In genomic region chr17:40074871-40075215, GRCh38 we compare ENCODE assay signal across 9 cellular contexts. TPM values are rescaled to one million over a fixed set of nuclear protein-coding genes. Genes with fewer than 3 reads are reported as not detected.
A peak's percentile ranks its signal among the peaks of the same experiment; 100 is the strongest.
DNase-seq lines count a peak whose midpoint lies in the region; ATAC-seq, FAIRE-seq and TF ChIP-seq lines count a peak whose summit lies in the region.
"Had no signal": no experiment of that assay in that cellular context is flagged by ENCODE, and none has a peak within 500 bp of the region (broad histone marks: within the 10 kb centered on the region; RNA-seq: fewer than 3 reads in every experiment).

No MANE protein-coding gene starts in this region.

- H3K27ac Mint-ChIP-seq in nephron progenitor cell, result peak overlapping the region; percentile 24

- in situ Hi-C loops in HepG2 (cut with HindIII; ENCODE audit: extremely low pct_ligation_motif_present, low pct_unique_long_range_greater_than_20kb), result no loop called here

- TF ChIP-seq CTCF in HepG2 (CRISPR knock-in tag; IDR thresholded peaks at IDR 0.05) (no peak), right lobe of liver (IDR thresholded peaks at IDR 0.05) (no peak), gastroesophageal sphincter (IDR thresholded peaks at IDR 0.05) (no peak), nephron progenitor cell (IDR thresholded peaks at IDR 0.05) (no peak), ovary (IDR thresholded peaks at IDR 0.05) (no peak)

- FAIRE-seq in HepG2 (lab: Jason Lieb, UNC), result no peak

- H3K4me1 ChIP-seq in HepG2 (ENCODE audit: insufficient read depth, low read length) (peaks cover 55% of the 10 kb centered on the region), right lobe of liver (peaks cover 2 to 38% (median 22%) of the 10 kb centered on the region in 4 donors), gastroesophageal sphincter (peaks cover 42 to 92% (median 71%) of the 10 kb centered on the region in 3 donors), aorta (ENCODE audit: control insufficient read depth in 1 of 2, insufficient read depth in 2 of 2, low read length in 2 of 2) (peaks cover 0 to 5% of the 10 kb centered on the region in 2 donors), ovary (ENCODE audit: insufficient read depth) (peaks cover 47% of the 10 kb centered on the region)

- no peak overlapping the region for H3K27ac ChIP-seq in HepG2 (ENCODE audit: extremely low read length, insufficient read depth, low read length)
- no peak overlapping the region for H3K27ac ChIP-seq in right lobe of liver
- peak overlapping the region; percentile 66 to 99 (median 97) for H3K27ac ChIP-seq in gastroesophageal sphincter
- H3K27ac ChIP-seq in aorta (ENCODE audit: low read depth in 1 of 2, low read length in 2 of 2), result peak overlapping the region in 1 of 2 donors; percentile 81
- H3K27ac ChIP-seq in ovary, result peak overlapping the region in 1 of 2 donors; percentile 89

- H3K79me2 ChIP-seq in HepG2 (ENCODE audit: insufficient read depth, low read length), result no peaks in the 10 kb centered on the region

- DNase-seq in HepG2 (ENCODE audit: low spot score) (no peak), right lobe of liver (no peak), nephron progenitor cell (no peak), aorta (no peak), ovary (no peak)
- no peak for DNase-seq in activated naive CD4-positive, alpha-beta T cell (lab: John Stamatoyannopoulos, UW)

- H3K36me3 ChIP-seq in HepG2 (replicated peaks in 1 of 2; ENCODE audit: control insufficient read depth in 1 of 2, insufficient read depth in 2 of 2, low read length in 2 of 2) (peaks cover 1 to 4% of the 10 kb centered on the region in 2 experiments; a peak in 1 of 5 replicates), right lobe of liver (no peaks in the 10 kb centered on the region), gastroesophageal sphincter (peaks cover 0 to 46% of the 10 kb centered on the region in 2 donors), aorta (ENCODE audit: control insufficient read depth in 1 of 2, insufficient read depth in 2 of 2, low read length in 1 of 2) (no peaks in the 10 kb centered on the region), ovary (no peaks in the 10 kb centered on the region)

- H3K4me1 Mint-ChIP-seq in nephron progenitor cell, result peaks cover 42% of the 10 kb centered on the region

- H4K20me1 ChIP-seq in HepG2 (ENCODE audit: insufficient read depth, low read length), result no peaks in the 10 kb centered on the region

- no peaks in the 10 kb centered on the region for H3K36me3 Mint-ChIP-seq in nephron progenitor cell (ENCODE audit: low read depth)

- no peaks in the 10 kb centered on the region for H3K27me3 Mint-ChIP-seq in nephron progenitor cell (ENCODE audit: low read depth, poor library complexity)

- ATAC-seq in HepG2 (no peak), right lobe of liver (no peak), gastroesophageal sphincter (no peak), aorta (ENCODE audit: low FRiP score) (peak; percentile 11), HG03280 (IDR thresholded peaks at IDR 0.05; ENCODE audit: unreplicated experiment) (no peak)

- TF ChIP-seq RAD21 in HepG2 (CRISPR knock-in tag; IDR thresholded peaks at IDR 0.05), result no peak

- H3K9me3 Mint-ChIP-seq in nephron progenitor cell, result no peaks in the 10 kb centered on the region
- H3K9me3 Mint-ChIP-seq: activated T-cell treated with anti-CD3 and anti-CD28 coated beads, Interleukin-2, amount 50 U/mL, for 72 hours had no signal

- no peak for TF ChIP-seq POLR2A in HepG2 (IDR thresholded peaks at IDR 0.05; ENCODE audit: insufficient read depth in 1 of 2, low read depth in 2 of 2, low read length in 2 of 2)
- TF ChIP-seq POLR2A in right lobe of liver (IDR thresholded peaks at IDR 0.05), result no peak
- no peak for TF ChIP-seq POLR2A in gastroesophageal sphincter (IDR thresholded peaks at IDR 0.05)
- TF ChIP-seq POLR2A in ovary (IDR thresholded peaks at IDR 0.05), result no peak

- no TSS peak for BruUV-seq in HepG2 (replicated peaks; lab: Mats Ljungman, UMichigan)

- no peak overlapping the region for H3K4me2 ChIP-seq in HepG2 (ENCODE audit: low read depth, low read length)

- intact Hi-C loops in HepG2 (cut with micrococcal nuclease; ENCODE audit: unreplicated experiment) (loop anchor here (2.0 kb wide), 2 partner anchors 36 to 60 kb away; partner anchors contain the start of gene CSF3), right lobe of liver (cut with DNase I) (loop anchor here in 1 of 2 donors (10.0 kb wide), 1 partner anchor 60 kb away; the partner anchor contains the start of gene CSF3), aorta (cut with DNase I) (loop anchor here in 1 of 2 donors (5.0 kb wide), 1 partner anchor 37 kb away; no protein-coding TSS in a partner anchor), ovary (cut with DNase I) (loop anchor here in 2 of 4 donors (5.0 kb wide), 2 partner anchors 32 to 37 kb away; no protein-coding TSS in a partner anchor)

- no peak overlapping the region for H3K9ac ChIP-seq in HepG2 (ENCODE audit: insufficient read depth, low read depth, low read length)

- CTCF ChIA-PET in HepG2 (lab: Yijun Ruan, JAX; ENCODE audit: low intra/inter-chr PET ratio, low total read pairs), result interaction anchor here (0.8 to 2.4 kb wide), 7 partner anchors 12 to 61 kb away, joined by 3 to 25 read pairs (median 6); partner anchors contain the start of gene THRA

- H3K4me3 Mint-ChIP-seq in nephron progenitor cell, result no peak overlapping the region
- H3K4me3 Mint-ChIP-seq: activated T-cell treated with anti-CD3 and anti-CD28 coated beads, Interleukin-2, amount 50 U/mL, for 72 hours had no signal

- 98% methylated on average over 6 of the region's 6 CpGs for WGBS in HepG2 (ENCODE audit: low lambda C conversion rate)
- 70% methylated on average over 4 of the region's 6 CpGs for WGBS in right lobe of liver (ENCODE audit: insufficient coverage, low coverage, low lambda C conversion rate, missing lambda C conversion rate)
- WGBS in gastroesophageal sphincter (ENCODE audit: low coverage in 1 of 2), 2 donors, result 6 to 18% methylated on average over 2 to 6 of the region's 6 CpGs
- WGBS in aorta, 2 donors, result 16 to 19% methylated on average over 6 of the region's 6 CpGs
- 24 to 36% (median 24%) methylated on average over 6 of the region's 6 CpGs for WGBS in ovary, 3 donors

- POLR2A ChIA-PET in HepG2 (lab: Yijun Ruan, JAX), result interaction anchor here (1.0 to 2.2 kb wide), 8 partner anchors 8 to 65 kb away, joined by 3 to 23 read pairs (median 14); partner anchors contain the start of genes CASC3, MED24, NR1D1 and THRA

- H3K27me3 ChIP-seq in HepG2 (ENCODE audit: control insufficient read depth in 1 of 2, insufficient read depth in 2 of 2, low read length in 2 of 2) (no peaks in the 10 kb centered on the region), right lobe of liver (no peaks in the 10 kb centered on the region), gastroesophageal sphincter (no peaks in the 10 kb centered on the region), aorta (ENCODE audit: control insufficient read depth in 1 of 2, insufficient read depth in 2 of 2, low read length in 1 of 2) (no peaks in the 10 kb centered on the region), ovary (no peaks in the 10 kb centered on the region)

- no peak for TF ChIP-seq EP300 in HepG2 (IDR thresholded peaks at IDR 0.05; ENCODE audit: low read depth in 2 of 2, low read length in 2 of 2)
- no peak for TF ChIP-seq EP300 in HepG2 (CRISPR knock-in tag; IDR thresholded peaks at IDR 0.05; ENCODE audit: borderline replicate concordance)
- TF ChIP-seq EP300 in gastroesophageal sphincter (IDR thresholded peaks at IDR 0.05), result no peak
- no peak for TF ChIP-seq EP300 in ovary (IDR thresholded peaks at IDR 0.05)

- H3K4me3 ChIP-seq in HepG2 (replicated peaks in 1 of 3; ENCODE audit: insufficient read depth in 1 of 3, low read depth in 2 of 3, low read length in 3 of 3), result no peak overlapping the region
- H3K4me3 ChIP-seq in right lobe of liver, result no peak overlapping the region
- H3K4me3 ChIP-seq in gastroesophageal sphincter, result peak overlapping the region in 1 of 2 donors; percentile 33
- no peak overlapping the region for H3K4me3 ChIP-seq in aorta (ENCODE audit: low read length in 2 of 2)
- H3K4me3 ChIP-seq in ovary, result no peak overlapping the region

- no peak overlapping the region for H2AFZ ChIP-seq in HepG2 (ENCODE audit: low read length)

- H3K9me3 ChIP-seq in HepG2 (ENCODE audit: low read length) (no peaks in the 10 kb centered on the region), right lobe of liver (no peaks in the 10 kb centered on the region), gastroesophageal sphincter (no peaks in the 10 kb centered on the region), aorta (ENCODE audit: control insufficient read depth, low read length) (no peaks in the 10 kb centered on the region), ovary (no peaks in the 10 kb centered on the region)

RNA-seq across cellular contexts. Expression of gene THRA, which starts 12.1 kb away (rescaled TPM):
- total RNA-seq in HepG2 (2016; rRNA removed; fragmentation: Illumina TruSeq; extraction: Trizol) (9.9 and 10.4 TPM in 2 replicates), right lobe of liver (1 to 10 TPM; 3.7 to 9.4 (median 7.7) TPM), gastroesophageal sphincter (100 to 1,000 TPM in 2 of 4 donors, 10 to 100 TPM in 2; 84.8 to 133 (median 102) TPM), aorta (10 to 100 TPM; 53.7 to 62.3 TPM), ovary (100 to 1,000 TPM in 2 of 7 donors, 10 to 100 TPM in 5; 51.4 to 129 (median 89.3) TPM)
- 4.9 and 5.0 TPM in 2 replicates for total RNA-seq in HepG2 (2016; cell fraction: cytosol; rRNA removed; fragmentation: Illumina TruSeq; extraction: Trizol; ENCODE audit: low read depth)
- 8.1 and 10.9 TPM in 2 replicates for total RNA-seq in HepG2 (2016; cell fraction: insoluble cytoplasmic fraction; rRNA removed; fragmentation: Illumina TruSeq; extraction: Trizol)
- 12.8 TPM in 2 replicates for total RNA-seq in HepG2 (2016; cell fraction: membrane; rRNA removed; fragmentation: Illumina TruSeq; extraction: Trizol)
- total RNA-seq in HepG2 (2016; cell fraction: nucleus; rRNA removed; fragmentation: Illumina TruSeq; extraction: Trizol), result 5.9 and 6.8 TPM in 2 replicates
- polyA plus RNA-seq in HepG2 (2011; rRNA removed) (8.0 and 8.6 TPM in 2 replicates), aorta (10 to 100 TPM; 38.9 to 52.1 TPM), ovary (10 to 100 TPM; 77.5 to 87.2 TPM)
- polyA plus RNA-seq in HepG2 (2011; cell fraction: cytosol; rRNA removed), result 7.7 and 8.0 TPM in 2 replicates
- 12.1 and 13.6 TPM in 2 replicates for polyA plus RNA-seq in HepG2 (2011; cell fraction: nucleus; rRNA removed)
- polyA plus RNA-seq in HepG2 (2012), result 11.6 and 15.5 TPM in 2 replicates
- 4.3 TPM in 2 replicates for polyA plus RNA-seq in HepG2 (2016; cell fraction: cytosol; fragmentation: Illumina TruSeq; extraction: Trizol; ENCODE audit: low read depth)
- polyA plus RNA-seq in HepG2 (2016; cell fraction: insoluble cytoplasmic fraction; fragmentation: Illumina TruSeq; extraction: Trizol; ENCODE audit: low read depth), result 8.0 and 12.4 TPM in 2 replicates
- polyA plus RNA-seq in HepG2 (2016; cell fraction: membrane; fragmentation: Illumina TruSeq; extraction: Trizol; ENCODE audit: low read depth), result 9.9 and 10.7 TPM in 2 replicates
- polyA plus RNA-seq in HepG2 (2016; cell fraction: nucleus; fragmentation: Illumina TruSeq; extraction: Trizol; ENCODE audit: insufficient read depth, low read depth), result 11.5 and 12.3 TPM in 2 replicates
- 14.3 and 17.9 TPM in 2 replicates for polyA minus RNA-seq in HepG2 (2011; rRNA and poly(A)+ RNA removed; ENCODE audit: low replicate concordance)
- polyA minus RNA-seq in HepG2 (2011; cell fraction: cytosol; rRNA and poly(A)+ RNA removed), result 5.3 and 7.4 TPM in 2 replicates
- 7.2 and 7.5 TPM in 2 replicates for polyA minus RNA-seq in HepG2 (2011; cell fraction: nucleus; rRNA and poly(A)+ RNA removed)

RNA-seq across cellular contexts. Expression of gene MED24, which starts 20.6 kb away (rescaled TPM):
- total RNA-seq in HepG2 (2016; rRNA removed; fragmentation: Illumina TruSeq; extraction: Trizol), result 51.1 and 66.5 TPM in 2 replicates
- total RNA-seq in HepG2 (2016; cell fraction: cytosol; rRNA removed; fragmentation: Illumina TruSeq; extraction: Trizol; ENCODE audit: low read depth), result 14.5 and 17.6 TPM in 2 replicates
- 50.7 and 65.1 TPM in 2 replicates for total RNA-seq in HepG2 (2016; cell fraction: insoluble cytoplasmic fraction; rRNA removed; fragmentation: Illumina TruSeq; extraction: Trizol)
- 26.0 and 27.2 TPM in 2 replicates for total RNA-seq in HepG2 (2016; cell fraction: membrane; rRNA removed; fragmentation: Illumina TruSeq; extraction: Trizol)
- total RNA-seq in HepG2 (2016; cell fraction: nucleus; rRNA removed; fragmentation: Illumina TruSeq; extraction: Trizol), result 65.1 and 70.6 TPM in 2 replicates
- polyA plus RNA-seq in HepG2 (2011; rRNA removed), result 67.7 and 78.0 TPM in 2 replicates
- polyA plus RNA-seq in HepG2 (2011; cell fraction: cytosol; rRNA removed), result 28.7 and 32.2 TPM in 2 replicates
- polyA plus RNA-seq in HepG2 (2011; cell fraction: nucleus; rRNA removed), result 613 and 896 TPM in 2 replicates
- 70.6 and 74.6 TPM in 2 replicates for polyA plus RNA-seq in HepG2 (2012)
- 9.7 and 12.0 TPM in 2 replicates for polyA plus RNA-seq in HepG2 (2016; cell fraction: cytosol; fragmentation: Illumina TruSeq; extraction: Trizol; ENCODE audit: low read depth)
- 46.8 and 59.5 TPM in 2 replicates for polyA plus RNA-seq in HepG2 (2016; cell fraction: insoluble cytoplasmic fraction; fragmentation: Illumina TruSeq; extraction: Trizol; ENCODE audit: low read depth)
- 20.4 and 23.8 TPM in 2 replicates for polyA plus RNA-seq in HepG2 (2016; cell fraction: membrane; fragmentation: Illumina TruSeq; extraction: Trizol; ENCODE audit: low read depth)
- 182 and 188 TPM in 2 replicates for polyA plus RNA-seq in HepG2 (2016; cell fraction: nucleus; fragmentation: Illumina TruSeq; extraction: Trizol; ENCODE audit: insufficient read depth, low read depth)
- polyA minus RNA-seq in HepG2 (2011; rRNA and poly(A)+ RNA removed; ENCODE audit: low replicate concordance), result 133 and 240 TPM in 2 replicates
- 49.1 and 58.4 TPM in 2 replicates for polyA minus RNA-seq in HepG2 (2011; cell fraction: cytosol; rRNA and poly(A)+ RNA removed)
- polyA minus RNA-seq in HepG2 (2011; cell fraction: nucleus; rRNA and poly(A)+ RNA removed), result 159 and 161 TPM in 2 replicates
- total RNA-seq in right lobe of liver, result 10 to 100 TPM; 29.0 to 38.2 (median 35.9) TPM
- total RNA-seq in gastroesophageal sphincter, result 10 to 100 TPM; 42.1 to 57.9 (median 50.3) TPM
- 10 to 100 TPM; 60.8 to 70.9 TPM for total RNA-seq in aorta
- 10 to 100 TPM; 20.7 to 66.5 TPM for polyA plus RNA-seq in aorta
- total RNA-seq in ovary, result 10 to 100 TPM; 42.2 to 73.9 (median 66.7) TPM
- 10 to 100 TPM; 45.1 to 51.3 TPM for polyA plus RNA-seq in ovary

RNA-seq across cellular contexts. Expression of gene NR1D1, which starts 25.5 kb away (rescaled TPM):
- total RNA-seq in HepG2 (2016; rRNA removed; fragmentation: Illumina TruSeq; extraction: Trizol), result 1.4 and 2.1 TPM in 2 replicates
- 0.88 and 1.1 TPM in 2 replicates for total RNA-seq in HepG2 (2016; cell fraction: cytosol; rRNA removed; fragmentation: Illumina TruSeq; extraction: Trizol; ENCODE audit: low read depth)
- total RNA-seq in HepG2 (2016; cell fraction: insoluble cytoplasmic fraction; rRNA removed; fragmentation: Illumina TruSeq; extraction: Trizol), result 1.2 and 1.8 TPM in 2 replicates
- total RNA-seq in HepG2 (2016; cell fraction: membrane; rRNA removed; fragmentation: Illumina TruSeq; extraction: Trizol), result 2.2 and 2.4 TPM in 2 replicates
- 3.4 and 4.3 TPM in 2 replicates for total RNA-seq in HepG2 (2016; cell fraction: nucleus; rRNA removed; fragmentation: Illumina TruSeq; extraction: Trizol)
- 2.7 and 3.6 TPM in 2 replicates for polyA plus RNA-seq in HepG2 (2011; rRNA removed)
- polyA plus RNA-seq in HepG2 (2011; cell fraction: cytosol; rRNA removed), result 1.5 and 1.6 TPM in 2 replicates
- polyA plus RNA-seq in HepG2 (2011; cell fraction: nucleus; rRNA removed), result 20.3 and 22.7 TPM in 2 replicates
- 11.1 and 19.6 TPM in 2 replicates for polyA plus RNA-seq in HepG2 (2012)
- polyA plus RNA-seq in HepG2 (2016; cell fraction: cytosol; fragmentation: Illumina TruSeq; extraction: Trizol; ENCODE audit: low read depth), result 0.95 and 1.1 TPM in 2 replicates
- 3.8 and 5.8 TPM in 2 replicates for polyA plus RNA-seq in HepG2 (2016; cell fraction: insoluble cytoplasmic fraction; fragmentation: Illumina TruSeq; extraction: Trizol; ENCODE audit: low read depth)
- polyA plus RNA-seq in HepG2 (2016; cell fraction: membrane; fragmentation: Illumina TruSeq; extraction: Trizol; ENCODE audit: low read depth), result 2.5 and 3.4 TPM in 2 replicates
- 9.5 and 10.0 TPM in 2 replicates for polyA plus RNA-seq in HepG2 (2016; cell fraction: nucleus; fragmentation: Illumina TruSeq; extraction: Trizol; ENCODE audit: insufficient read depth, low read depth)
- polyA minus RNA-seq in HepG2 (2011; rRNA and poly(A)+ RNA removed; ENCODE audit: low replicate concordance), result 3.3 and 6.7 TPM in 2 replicates
- 4.5 and 6.5 TPM in 2 replicates for polyA minus RNA-seq in HepG2 (2011; cell fraction: cytosol; rRNA and poly(A)+ RNA removed)
- polyA minus RNA-seq in HepG2 (2011; cell fraction: nucleus; rRNA and poly(A)+ RNA removed), result 7.6 and 8.1 TPM in 2 replicates
- 10 to 100 TPM in 4 of 6 experiments, 1 to 10 TPM in 2; 6.9 to 29.8 (median 16.0) TPM for total RNA-seq in right lobe of liver
- total RNA-seq in gastroesophageal sphincter, result 10 to 100 TPM in 3 of 4 donors, 1 to 10 TPM in 1; 1.5 to 20.4 (median 18.3) TPM
- 10 to 100 TPM; 18.4 to 53.6 TPM for total RNA-seq in aorta
- polyA plus RNA-seq in aorta, result 10 to 100 TPM in 1 of 2 donors, 1 to 10 TPM in 1; 8.6 to 28.5 TPM
- 10 to 100 TPM; 10.7 to 73.8 (median 23.7) TPM for total RNA-seq in ovary
- 10 to 100 TPM; 11.8 to 59.0 TPM for polyA plus RNA-seq in ovary

RNA-seq across cellular contexts. Expression of gene MSL1, which starts 46.9 kb away (rescaled TPM):
- total RNA-seq in HepG2 (2016; rRNA removed; fragmentation: Illumina TruSeq; extraction: Trizol) (76.1 and 88.5 TPM in 2 replicates), right lobe of liver (10 to 100 TPM; 31.1 to 43.8 (median 36.0) TPM), gastroesophageal sphincter (100 to 1,000 TPM in 1 of 4 donors, 10 to 100 TPM in 3; 67.0 to 107 (median 88.1) TPM), aorta (100 to 1,000 TPM in 1 of 2 donors, 10 to 100 TPM in 1; 81.0 to 100 TPM), ovary (100 to 1,000 TPM in 1 of 7 donors, 10 to 100 TPM in 6; 59.6 to 110 (median 83.3) TPM)
- 23.3 and 23.6 TPM in 2 replicates for total RNA-seq in HepG2 (2016; cell fraction: cytosol; rRNA removed; fragmentation: Illumina TruSeq; extraction: Trizol; ENCODE audit: low read depth)
- 62.6 and 89.2 TPM in 2 replicates for total RNA-seq in HepG2 (2016; cell fraction: insoluble cytoplasmic fraction; rRNA removed; fragmentation: Illumina TruSeq; extraction: Trizol)
- 50.5 and 57.1 TPM in 2 replicates for total RNA-seq in HepG2 (2016; cell fraction: membrane; rRNA removed; fragmentation: Illumina TruSeq; extraction: Trizol)
- total RNA-seq in HepG2 (2016; cell fraction: nucleus; rRNA removed; fragmentation: Illumina TruSeq; extraction: Trizol), result 82.0 and 93.0 TPM in 2 replicates
- polyA plus RNA-seq in HepG2 (2011; rRNA removed) (54.6 and 63.8 TPM in 2 replicates), aorta (100 to 1,000 TPM in 1 of 2 donors, 10 to 100 TPM in 1; 21.2 to 171 TPM), ovary (100 to 1,000 TPM in 1 of 2 donors, 10 to 100 TPM in 1; 60.8 to 122 TPM)
- 19.7 and 28.8 TPM in 2 replicates for polyA plus RNA-seq in HepG2 (2011; cell fraction: cytosol; rRNA removed)
- 90.9 and 114 TPM in 2 replicates for polyA plus RNA-seq in HepG2 (2011; cell fraction: nucleus; rRNA removed)
- 89.3 and 98.8 TPM in 2 replicates for polyA plus RNA-seq in HepG2 (2012)
- polyA plus RNA-seq in HepG2 (2016; cell fraction: cytosol; fragmentation: Illumina TruSeq; extraction: Trizol; ENCODE audit: low read depth), result 10.1 and 10.5 TPM in 2 replicates
- 77.5 and 94.3 TPM in 2 replicates for polyA plus RNA-seq in HepG2 (2016; cell fraction: insoluble cytoplasmic fraction; fragmentation: Illumina TruSeq; extraction: Trizol; ENCODE audit: low read depth)
- 34.7 and 36.6 TPM in 2 replicates for polyA plus RNA-seq in HepG2 (2016; cell fraction: membrane; fragmentation: Illumina TruSeq; extraction: Trizol; ENCODE audit: low read depth)
- 173 TPM in 2 replicates for polyA plus RNA-seq in HepG2 (2016; cell fraction: nucleus; fragmentation: Illumina TruSeq; extraction: Trizol; ENCODE audit: insufficient read depth, low read depth)
- 21.1 and 21.8 TPM in 2 replicates for polyA minus RNA-seq in HepG2 (2011; rRNA and poly(A)+ RNA removed; ENCODE audit: low replicate concordance)
- 50.3 and 50.4 TPM in 2 replicates for polyA minus RNA-seq in HepG2 (2011; cell fraction: cytosol; rRNA and poly(A)+ RNA removed)
- polyA minus RNA-seq in HepG2 (2011; cell fraction: nucleus; rRNA and poly(A)+ RNA removed), result 107 and 131 TPM in 2 replicates

RNA-seq across cellular contexts. Expression of gene CSF3, which starts 59.6 kb away (rescaled TPM):
- total RNA-seq in HepG2 (2016; rRNA removed; fragmentation: Illumina TruSeq; extraction: Trizol) (not detected in 2 replicates), right lobe of liver (under 1 TPM in 1 of 6 experiments, not detected in 5; 0.31 TPM), gastroesophageal sphincter (1 to 10 TPM in 1 of 4 donors, not detected in 3; 9.3 TPM), aorta (1 to 10 TPM in 1 of 2 donors, under 1 TPM in 1; 0.39 to 5.4 TPM), ovary (100 to 1,000 TPM in 1 of 7 donors, 1 to 10 TPM in 2, under 1 TPM in 2, not detected in 2; 0.32 to 197 (median 1.7) TPM)
- not detected in 2 replicates for total RNA-seq in HepG2 (2016; cell fraction: cytosol; rRNA removed; fragmentation: Illumina TruSeq; extraction: Trizol; ENCODE audit: low read depth)
- total RNA-seq in HepG2 (2016; cell fraction: insoluble cytoplasmic fraction; rRNA removed; fragmentation: Illumina TruSeq; extraction: Trizol), result not detected in 2 replicates
- total RNA-seq in HepG2 (2016; cell fraction: membrane; rRNA removed; fragmentation: Illumina TruSeq; extraction: Trizol), result not detected in 2 replicates
- not detected in 2 replicates for total RNA-seq in HepG2 (2016; cell fraction: nucleus; rRNA removed; fragmentation: Illumina TruSeq; extraction: Trizol)
- polyA plus RNA-seq in HepG2 (2011; rRNA removed) (0.07 and 0.09 TPM in 2 replicates), aorta (1 to 10 TPM in 1 of 2 donors, not detected in 1; 2.7 TPM), ovary (1 to 10 TPM in 1 of 2 donors, not detected in 1; 1.1 TPM)
- polyA plus RNA-seq in HepG2 (2011; cell fraction: cytosol; rRNA removed), result 0.03 and 0.12 TPM in 2 replicates
- polyA plus RNA-seq in HepG2 (2011; cell fraction: nucleus; rRNA removed), result 0.23 and 0.47 TPM in 2 replicates
- not detected in 2 replicates for polyA plus RNA-seq in HepG2 (2012)
- not detected in 2 replicates for polyA plus RNA-seq in HepG2 (2016; cell fraction: cytosol; fragmentation: Illumina TruSeq; extraction: Trizol; ENCODE audit: low read depth)
- polyA plus RNA-seq in HepG2 (2016; cell fraction: insoluble cytoplasmic fraction; fragmentation: Illumina TruSeq; extraction: Trizol; ENCODE audit: low read depth), result not detected in 2 replicates
- not detected in 2 replicates for polyA plus RNA-seq in HepG2 (2016; cell fraction: membrane; fragmentation: Illumina TruSeq; extraction: Trizol; ENCODE audit: low read depth)
- 0.39 TPM in 1 of 2 replicates, not detected in the other for polyA plus RNA-seq in HepG2 (2016; cell fraction: nucleus; fragmentation: Illumina TruSeq; extraction: Trizol; ENCODE audit: insufficient read depth, low read depth)
- 0.40 TPM in 1 of 2 replicates, not detected in the other for polyA minus RNA-seq in HepG2 (2011; rRNA and poly(A)+ RNA removed; ENCODE audit: low replicate concordance)
- not detected in 2 replicates for polyA minus RNA-seq in HepG2 (2011; cell fraction: cytosol; rRNA and poly(A)+ RNA removed)
- polyA minus RNA-seq in HepG2 (2011; cell fraction: nucleus; rRNA and poly(A)+ RNA removed), result not detected in 2 replicates
- total RNA-seq: activated T-cell treated with anti-CD3 and anti-CD28 coated beads, Interleukin-2, amount 50 U/mL, for 72 hours had no signal

Comparison
In these comparisons a context has a peak if more than half of its experiments do, and no peak if none do; other contexts are left out.
1. H3K27ac ChIP-seq: peak in gastroesophageal sphincter (4 of 4); none in HepG2 (single experiment) and right lobe of liver (0 of 3).